Comparison of ENCODE assay signal across 8 cellular contexts in genomic region chr19:39410620-39411005, GRCh38. TPM values are rescaled to one million over a fixed set of nuclear protein-coding genes. Genes with fewer than 3 reads are reported as not detected.
DNase-seq lines count a peak whose midpoint lies in the region; ATAC-seq and TF ChIP-seq lines count a peak whose summit lies in the region.

No MANE protein-coding gene starts in this region.

- intact Hi-C loops in activated CD8-positive, alpha-beta T cell treated with anti-CD3 and anti-CD28 coated beads for 36 hours (cut with micrococcal nuclease), result loop anchor here (5.0 to 10.0 kb wide), 2 partner anchors 73 to 286 kb away; partner anchors contain the start of genes GMFG and PAK4
- intact Hi-C loops in left ventricle myocardium inferior (cut with micrococcal nuclease), result no loop called here

- H3K36me3 Mint-ChIP-seq in activated CD8-positive, alpha-beta T cell treated with anti-CD3 and anti-CD28 coated beads for 36 hours (ENCODE audit: low read depth), result peaks cover 28% of the 10 kb centered on the region

- H3K4me3 ChIP-seq in HEK293 (ENCODE audit: low read depth, low read length) (no peak overlapping the region), left ventricle myocardium inferior (peak overlapping the region; percentile 87), skin epidermis (peak overlapping the region in 5 of 7 experiments; percentile 67 to 88 (median 70))

- peak overlapping the region; percentile 89 for H3K27ac Mint-ChIP-seq in activated CD8-positive, alpha-beta T cell treated with anti-CD3 and anti-CD28 coated beads for 36 hours

- H3K4me3 Mint-ChIP-seq in activated CD8-positive, alpha-beta T cell treated with anti-CD3 and anti-CD28 coated beads for 36 hours, result peak overlapping the region; percentile 79

- H3K36me3 ChIP-seq in HEK293 (ENCODE audit: control insufficient read depth in 2 of 2, insufficient read depth in 1 of 2, low read length in 2 of 2), result peaks cover 10 to 12% of the 10 kb centered on the region in 2 experiments; a peak in 2 of 3 replicates
- peaks cover 16% of the 10 kb centered on the region for H3K36me3 ChIP-seq in left ventricle myocardium inferior

- H3K27me3 ChIP-seq in left ventricle myocardium inferior (ENCODE audit: low read depth), result no peaks in the 10 kb centered on the region

- POLR2A ChIA-PET in HEK293 (lab: Yijun Ruan, JAX), result interaction anchor here (2.2 to 2.4 kb wide), 4 partner anchors 8 to 25 kb away, joined by 14 to 57 read pairs (median 30); partner anchors contain the start of genes MED29, PAF1 and RPS16
- POLR2A ChIA-PET in activated CD8-positive, alpha-beta T cell treated with anti-CD3 and anti-CD28 coated beads for 36 hours (lab: Charles Lee), result interaction anchor here (1.8 to 2.2 kb wide), 3 partner anchors 13 to 22 kb away, joined by 5 to 80 read pairs (median 13); partner anchors contain the start of genes MED29 and PAF1

- H3K27me3 Mint-ChIP-seq in activated CD8-positive, alpha-beta T cell treated with anti-CD3 and anti-CD28 coated beads for 36 hours, result peaks cover 2% of the 10 kb centered on the region

- peaks cover 44% of the 10 kb centered on the region for H3K4me1 ChIP-seq in HEK293 (ENCODE audit: control insufficient read depth, insufficient read depth, low read length)
- H3K4me1 ChIP-seq in left ventricle myocardium inferior, result peaks cover 87% of the 10 kb centered on the region

- CTCF ChIA-PET in HEK293 (lab: Yijun Ruan, JAX), result interaction anchor here (1.0 to 2.4 kb wide), 12 partner anchors 9 to 288 kb away, joined by 3 to 144 read pairs (median 8); partner anchors contain the start of genes MED29, PAF1 and RPS16
- CTCF ChIA-PET in activated CD8-positive, alpha-beta T cell treated with anti-CD3 and anti-CD28 coated beads for 36 hours (lab: Charles Lee), result interaction anchor here (1.4 to 2.3 kb wide), 5 partner anchors 11 to 122 kb away, joined by 5 to 153 read pairs (median 6); partner anchors contain the start of genes EID2B, GMFG and SAMD4B

- peaks cover 33% of the 10 kb centered on the region for H3K4me1 Mint-ChIP-seq in activated CD8-positive, alpha-beta T cell treated with anti-CD3 and anti-CD28 coated beads for 36 hours (ENCODE audit: low read depth)

- ATAC-seq in activated CD8-positive, alpha-beta T cell treated with anti-CD3 and anti-CD28 coated beads for 36 hours, result no peak
- ATAC-seq in esophagus mucosa (no peak), HG03571 (IDR thresholded peaks at IDR 0.05; ENCODE audit: unreplicated experiment) (no peak), HG03521 (IDR thresholded peaks at IDR 0.05; ENCODE audit: unreplicated experiment) (no peak)

- no peak for TF ChIP-seq CTCF in HEK293 (tag by site-specific recombination; IDR thresholded peaks at IDR 0.05)
- TF ChIP-seq CTCF in activated CD8-positive, alpha-beta T cell treated with anti-CD3 and anti-CD28 coated beads for 36 hours (IDR thresholded peaks at IDR 0.05), result no peak
- TF ChIP-seq CTCF in left ventricle myocardium inferior (IDR thresholded peaks at IDR 0.05; ENCODE audit: borderline replicate concordance), result no peak

- H3K9me3 ChIP-seq in HEK293 (ENCODE audit: control insufficient read depth, insufficient read depth, low read depth, low read length) (no peaks in the 10 kb centered on the region), left ventricle myocardium inferior (replicated peaks) (no peaks in the 10 kb centered on the region)

- peak overlapping the region; percentile 89 for H3K27ac ChIP-seq in HEK293 (ENCODE audit: extremely low read depth, low read depth, low read length)
- H3K27ac ChIP-seq in left ventricle myocardium inferior (replicated peaks), result peak overlapping the region; percentile 99
- H3K27ac ChIP-seq in skin epidermis, result peak overlapping the region; percentile 88 to 100 (median 99)

- no peak for DNase-seq in activated CD8-positive, alpha-beta T cell treated with anti-CD3 and anti-CD28 coated beads for 36 hours
- DNase-seq in left ventricle myocardium inferior (no peak), UCSD-AML1 (lab: John Stamatoyannopoulos, UW; ENCODE audit: unreplicated experiment) (no peak)

- H3K9me3 Mint-ChIP-seq in activated CD8-positive, alpha-beta T cell treated with anti-CD3 and anti-CD28 coated beads for 36 hours, result no peaks in the 10 kb centered on the region

TF ChIP-seq in HEK293, 187 proteins besides CTCF, POLR2A, EP300 and RAD21:
- no peak for TF ChIP-seq ZBTB44 (tag by site-specific recombination; IDR thresholded peaks at IDR 0.05)
- no peak for TF ChIP-seq ZNF48 (tag by site-specific recombination; IDR thresholded peaks at IDR 0.05)
- peak; percentile 95 for TF ChIP-seq ZNF366 (tag by site-specific recombination; conservative IDR thresholded peaks at IDR 0.05)
- 0 out of 2 replicates have a peak, but pooled peaks have one; percentile 7 for TF ChIP-seq ZSCAN18 (tag by site-specific recombination; IDR thresholded peaks at IDR 0.05)
- TF ChIP-seq ZNF701 (tag by site-specific recombination; IDR thresholded peaks at IDR 0.05), result 0 out of 2 replicates have a peak, but pooled peaks have one; percentile 10
- no peak for TF ChIP-seq BCL11A (tag by site-specific recombination; IDR thresholded peaks at IDR 0.05; ENCODE audit: low read depth)
- no peak for TF ChIP-seq ZNF311 (tag by site-specific recombination; IDR thresholded peaks at IDR 0.05; ENCODE audit: borderline replicate concordance)
- TF ChIP-seq WT1 (tag by site-specific recombination; IDR thresholded peaks at IDR 0.05), result 0 out of 2 replicates have a peak, but pooled peaks have one; percentile 1
- no peak for TF ChIP-seq ZNF133 (tag by site-specific recombination; IDR thresholded peaks at IDR 0.05)

RNA-seq across cellular contexts. Expression of gene PLEKHG2, which starts 1.9 kb away (rescaled TPM):
- 10 to 100 TPM; 35.9 to 42.8 TPM for total RNA-seq in activated CD8-positive, alpha-beta T cell treated with anti-CD3 and anti-CD28 coated beads for 36 hours
- total RNA-seq in left ventricle myocardium inferior (14.1 TPM), esophagus mucosa (12.8 TPM)

RNA-seq across cellular contexts. Expression of gene ZFP36, which starts 4.0 kb away (rescaled TPM):
- total RNA-seq in activated CD8-positive, alpha-beta T cell treated with anti-CD3 and anti-CD28 coated beads for 36 hours, result 10 to 100 TPM; 74.6 to 80.3 TPM
- total RNA-seq in left ventricle myocardium inferior (34.8 TPM), esophagus mucosa (141 TPM)

RNA-seq across cellular contexts. Expression of gene MED29, which starts 19.4 kb away (rescaled TPM):
- 10 to 100 TPM; 19.5 to 19.8 TPM for total RNA-seq in activated CD8-positive, alpha-beta T cell treated with anti-CD3 and anti-CD28 coated beads for 36 hours
- 25.7 TPM for total RNA-seq in left ventricle myocardium inferior
- 21.4 TPM for total RNA-seq in esophagus mucosa

RNA-seq across cellular contexts. Expression of gene PAF1, which starts 19.7 kb away (rescaled TPM):
- 10 to 100 TPM; 35.5 to 36.5 TPM for total RNA-seq in activated CD8-positive, alpha-beta T cell treated with anti-CD3 and anti-CD28 coated beads for 36 hours
- total RNA-seq in left ventricle myocardium inferior (33.2 TPM), esophagus mucosa (29.5 TPM)

RNA-seq across cellular contexts. Expression of gene RPS16, which starts 25.1 kb away (rescaled TPM):
- total RNA-seq in activated CD8-positive, alpha-beta T cell treated with anti-CD3 and anti-CD28 coated beads for 36 hours, result 1,000 to 10,000 TPM; 3,249 to 3,324 TPM
- total RNA-seq in left ventricle myocardium inferior (1,107 TPM), esophagus mucosa (2,374 TPM)
